ENCODE assay signal across 26 cellular contexts in the genomic region with DNA sequence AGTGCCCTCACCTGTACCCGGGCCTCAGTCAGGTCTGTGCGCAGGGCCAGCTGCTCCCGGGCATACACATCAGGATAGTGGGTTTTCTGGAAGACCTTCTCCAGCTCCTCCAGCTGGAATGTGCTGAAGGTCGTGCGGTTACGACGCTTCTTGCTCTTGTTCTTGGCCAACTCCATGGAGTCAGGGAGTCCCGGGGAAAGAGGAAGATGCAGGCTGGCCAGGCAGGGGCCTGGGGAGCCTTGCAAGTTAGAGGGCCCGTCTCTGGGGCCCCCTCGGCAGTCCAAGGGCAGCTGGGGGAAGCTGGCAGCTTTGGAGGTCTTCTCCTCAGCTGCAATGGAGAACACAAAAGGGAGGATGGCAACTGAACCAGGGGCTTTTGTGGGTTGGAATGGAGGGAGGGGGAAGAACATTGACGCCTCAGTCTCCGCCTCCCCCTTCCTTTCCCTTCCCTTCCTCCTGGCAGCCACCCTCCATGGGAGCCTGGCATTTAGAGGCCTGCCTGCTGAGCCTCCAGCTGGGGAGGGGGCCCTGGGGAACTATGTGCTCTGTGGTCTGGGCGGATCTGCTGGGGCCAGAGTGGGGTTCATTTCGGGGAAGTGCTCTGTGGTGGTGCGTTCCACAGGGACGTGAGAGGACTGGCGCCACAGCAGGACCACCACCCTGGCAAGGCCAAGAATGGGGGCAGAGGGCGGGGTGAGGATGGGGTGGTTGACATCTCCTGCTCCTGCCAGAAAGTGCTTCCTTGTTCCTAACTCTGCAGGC. TPM values are rescaled to one million over a fixed set of nuclear protein-coding genes. Genes with fewer than 3 reads are reported as not detected.
"Had no signal": no experiment of that assay in that cellular context is flagged by ENCODE, and none has a peak within 500 bp of the region (broad histone marks: within the 10 kb centered on the region; RNA-seq: fewer than 3 reads in every experiment).

No MANE protein-coding gene starts in this region.

- DNase-seq: KBM-7, MV-4-11, NCI-H1048, NCI-H1105, NCI-H1417, NCI-H1436 treated with DMSO at 0.1 percent for 48 hours, NCI-H1694, NCI-H187 treated with DMSO at 0.1 percent for 48 hours, NCI-H2081 treated with DMSO at 0.1 percent for 48 hours, NCI-H2171, NCI-H226, NCI-H446, NCI-H510A, NCI-H524 treated with DMSO at 0.1 percent for 48 hours, NCI-H69, NCI-H774, Right ventricle myocardium superior, RPMI8226, SIG-M5, SK-N-SH, SW 1271, T-cell had no signal

- H3K4me3 Mint-ChIP-seq: T-cell had no signal

- H3K4me1 ChIP-seq: SJSA1 had no signal

- H3K9ac ChIP-seq: SK-N-SH had no signal

- H3K4me2 ChIP-seq: SK-N-SH had no signal

- H3K9me3 ChIP-seq: SJSA1, SK-N-SH had no signal

- H3K27me3 ChIP-seq: SJSA1 had no signal

- H3K27ac Mint-ChIP-seq: T-cell had no signal

- H3K4me3 ChIP-seq: SJSA1 had no signal

- H3K27ac ChIP-seq: SJSA1 had no signal

- ATAC-seq: T-cell had no signal

- H3K9me3 Mint-ChIP-seq: T-cell had no signal

RNA-seq across cellular contexts. Expression of a gene that starts 5.7 kb away (rescaled TPM):
- total RNA-seq: HT-29, LHCN-M2, MCF 10A, Right ventricle myocardium superior, SJSA1, T-cell had no signal

RNA-seq across cellular contexts. Expression of a gene that starts 47.5 kb away (rescaled TPM):
- total RNA-seq: HT-29, LHCN-M2, MCF 10A, Right ventricle myocardium superior, SJSA1, T-cell had no signal
